In genomic region chrX:23782863-23783568, GRCh38 we compare ENCODE assay signal across 8 cellular contexts.
DNase-seq lines count a peak whose midpoint lies in the region; ATAC-seq lines count a peak whose summit lies in the region.

TSS of gene SAT1 (plus strand) at chrX:23783173. CDS start at chrX:23783352, 179 bp downstream.

- DNase-seq in AG20443 (ENCODE audit: low spot score): peak; percentile 89
- DNase-seq in NCI-H345 treated with DMSO at 0.1 percent for 48 hours (lab: John Stamatoyannopoulos, UW; ENCODE audit: unreplicated experiment): peak; percentile 69
- DNase-seq in activated CD4-positive, CD25-positive, alpha-beta regulatory T cell (lab: John Stamatoyannopoulos, UW): peak; percentile 75 to 89 (median 88)
- DNase-seq in central memory CD4-positive, alpha-beta T cell: peak; percentile 93
- DNase-seq in inferior parietal cortex (ENCODE audit: extremely low spot score): peak; percentile 89
- DNase-seq in stimulated activated CD4-positive, alpha-beta T cell treated with anti-CD3 and anti-CD28 coated beads, Interleukin-12 subunit alpha, Interleukin-12 subunit beta, amount 100 ng/mL, for 4 hours: peak; percentile 87

- ATAC-seq in GM19025 (IDR thresholded peaks at IDR 0.05; ENCODE audit: low read depth, unreplicated experiment) (peak; percentile 80), HG03342 (IDR thresholded peaks at IDR 0.05; ENCODE audit: unreplicated experiment) (peak; percentile 79)

Comparison
In these comparisons a context has a peak if more than half of its experiments do, and no peak if none do; other contexts are left out.
1. Peak in every context shown above with its lines: DNase-seq and ATAC-seq.